Comparison of ENCODE assay signal across 9 cellular contexts in genomic region chr20:19735446-19735845, GRCh38. TPM values are rescaled to one million over a fixed set of nuclear protein-coding genes. Genes with fewer than 3 reads are reported as not detected.
DNase-seq lines count a peak whose midpoint lies in the region; ATAC-seq and TF ChIP-seq lines count a peak whose summit lies in the region.
"Had no signal": no experiment of that assay in that cellular context is flagged by ENCODE, and none has a peak within 500 bp of the region (broad histone marks: within the 10 kb centered on the region; RNA-seq: fewer than 3 reads in every experiment).

No MANE protein-coding gene starts in this region.

- no peaks in the 10 kb centered on the region for H3K36me3 Mint-ChIP-seq in osteocyte (ENCODE audit: unreplicated experiment)

- peaks cover 5% of the 10 kb centered on the region; the same call in 1 of the 2 replicates for H3K4me1 ChIP-seq in HUES48 (ENCODE audit: control insufficient read depth, insufficient read depth, low read length)

- H3K9me3 Mint-ChIP-seq in osteocyte (ENCODE audit: unreplicated experiment), result no peaks in the 10 kb centered on the region

- H3K27ac ChIP-seq in HUES48 (ENCODE audit: low read depth, low read length), result peak overlapping the region; percentile 47
- H3K27ac ChIP-seq: HL-60 had no signal

- H3K27ac Mint-ChIP-seq in osteocyte (ENCODE audit: unreplicated experiment), result peak overlapping the region; percentile 85

- H3K27me3 ChIP-seq in HUES48 (ENCODE audit: control insufficient read depth, insufficient read depth, low read length), result no peaks in the 10 kb centered on the region

- H3K4me1 Mint-ChIP-seq in osteocyte (ENCODE audit: unreplicated experiment), result peaks cover 37% of the 10 kb centered on the region

- no peak for ATAC-seq in HG03521 (IDR thresholded peaks at IDR 0.05; ENCODE audit: unreplicated experiment)

- H3K9me3 ChIP-seq in HUES48 (ENCODE audit: control insufficient read depth, insufficient read depth, low read length), result no peaks in the 10 kb centered on the region

- H3K36me3 ChIP-seq in HUES48 (ENCODE audit: control insufficient read depth, insufficient read depth, low read length), result no peaks in the 10 kb centered on the region

- no peak overlapping the region for H3K4me3 ChIP-seq in HUES48 (ENCODE audit: low read depth, low read length)

- H3K9ac ChIP-seq in HUES48 (ENCODE audit: low read depth, low read length), result no peak overlapping the region

- no peaks in the 10 kb centered on the region for H3K27me3 Mint-ChIP-seq in osteocyte (ENCODE audit: unreplicated experiment)

- TF ChIP-seq CTCF in osteocyte (IDR thresholded peaks at IDR 0.05), result no peak

- DNase-seq in D341Med (ENCODE audit: low spot score) (peak; percentile 82), T1000 (lab: John Stamatoyannopoulos, UW) (peak; percentile 31), germinal center (ENCODE audit: low spot score) (peak; percentile 18), osteocyte (ENCODE audit: extremely low spot score, unreplicated experiment) (no peak), SKM-1 treated with dmso at 0.1 percent for 144 hours (lab: John Stamatoyannopoulos, UW; ENCODE audit: unreplicated experiment) (no peak), NCI-H187 treated with DMSO at 0.1 percent for 48 hours (lab: John Stamatoyannopoulos, UW) (no peak)

- H3K4me3 Mint-ChIP-seq in osteocyte (ENCODE audit: unreplicated experiment), result peak overlapping the region; percentile 49

RNA-seq across cellular contexts. Expression of gene RIN2, which starts 22.6 kb away (rescaled TPM):
- 47.0 and 55.5 TPM in 2 replicates for total RNA-seq in osteocyte

Comparison
In these comparisons a context has a peak if more than half of its experiments do, and no peak if none do; other contexts are left out.
1. DNase-seq: peak in D341Med (single experiment), T1000 (single experiment) and germinal center (single experiment); none in osteocyte (single experiment), SKM-1 treated with dmso at 0.1 percent for 144 hours (single experiment) and NCI-H187 treated with DMSO at 0.1 percent for 48 hours (single experiment).